Comparison of ENCODE assay signal across 19 cellular contexts in the genomic region with DNA sequence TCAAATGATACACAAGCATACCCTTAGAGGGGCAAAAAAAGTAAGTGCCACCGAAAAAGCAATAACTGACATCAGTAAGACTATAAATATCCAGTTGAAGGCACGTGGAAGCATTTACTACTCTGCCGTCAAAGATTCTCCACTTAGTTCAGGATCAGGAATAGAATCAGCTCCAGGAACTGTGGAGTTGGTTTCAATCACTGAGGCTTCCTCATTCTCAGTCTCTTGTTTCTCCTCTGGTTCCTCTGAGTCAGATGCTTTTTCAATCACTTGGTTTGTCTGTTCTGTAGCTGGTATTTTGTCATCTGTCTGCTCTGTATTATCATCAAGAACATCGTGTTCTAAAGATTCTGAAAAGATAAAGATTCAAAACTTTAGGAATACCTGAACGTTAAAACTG.
DNase-seq lines count a peak whose midpoint lies in the region; ATAC-seq and TF ChIP-seq lines count a peak whose summit lies in the region.
"Had no signal": no experiment of that assay in that cellular context is flagged by ENCODE, and none has a peak within 500 bp of the region (broad histone marks: within the 10 kb centered on the region; RNA-seq: fewer than 3 reads in every experiment).

No MANE protein-coding gene starts in this region.

- H3K27me3 ChIP-seq in BJ (ENCODE audit: control insufficient read depth, insufficient read depth, low read length) (no peaks in the 10 kb centered on the region), parathyroid adenoma (ENCODE audit: control insufficient read depth, insufficient read depth, low read length) (no peaks in the 10 kb centered on the region)
- H3K27me3 ChIP-seq: colonic mucosa, esophagus muscularis mucosa, tibial artery had no signal

- no peak overlapping the region for H3K27ac Mint-ChIP-seq in activated T-cell treated with anti-CD3 and anti-CD28 coated beads, Interleukin-2, amount 50 U/mL, for 72 hours
- H3K27ac Mint-ChIP-seq: activated naive CD8-positive, alpha-beta T cell treated with anti-CD3 and anti-CD28 coated beads, Interleukin-2, amount 10 ng/mL, durations not matched to agents 7 days and 5 days; T-helper 17 cell had no signal

- H3K79me2 ChIP-seq in parathyroid adenoma, result no peaks in the 10 kb centered on the region

- H3K36me3 Mint-ChIP-seq in activated T-cell treated with anti-CD3 and anti-CD28 coated beads, Interleukin-2, amount 50 U/mL, for 72 hours (ENCODE audit: insufficient read depth in 2 of 2), result peaks cover 1 to 3% of the 10 kb centered on the region in 2 donors

- H3K9ac ChIP-seq in parathyroid adenoma, result no peak overlapping the region

- CTCF ChIA-PET in BJ (lab: Yijun Ruan, JAX), result no interaction called here

- peak overlapping the region; percentile 23 for H3K4me2 ChIP-seq in parathyroid adenoma (ENCODE audit: low read length)

- peak; percentile 5 for DNase-seq in BJ (ENCODE audit: low read depth)
- peak; percentile 46 for DNase-seq in MV-4-11 (lab: John Stamatoyannopoulos, UW)
- peak; percentile 68 for DNase-seq in fibroblast of gingiva (ENCODE audit: low read depth)
- no peak for DNase-seq in activated T-cell treated with anti-CD3 and anti-CD28 coated beads, Interleukin-2, amount 50 U/mL, for 72 hours
- no peak for DNase-seq in T-helper 1 cell
- DNase-seq: activated CD4-positive, alpha-beta T cell treated with anti-CD3 and anti-CD28 coated beads for 1 hour; activated naive CD8-positive, alpha-beta T cell treated with anti-CD3 and anti-CD28 coated beads, Interleukin-2, amount 10 ng/mL, durations not matched to agents 7 days and 5 days; colonic mucosa; NCI-H1105 treated with DMSO at 0.1 percent for 48 hours; NCI-H446 treated with DMSO at 0.1 percent for 48 hours; posterior cingulate gyrus; stimulated activated CD4-positive, alpha-beta T cell treated with anti-CD3 and anti-CD28 coated beads, Interleukin-2, amount 100 ng/mL, for 24 hours; T-helper 17 cell; tibial artery had no signal

- no peak overlapping the region for H3K27ac ChIP-seq in parathyroid adenoma
- H3K27ac ChIP-seq: C4-2B, colonic mucosa, esophagus muscularis mucosa had no signal

- no peak for TF ChIP-seq CTCF in BJ (IDR thresholded peaks at IDR 0.05; ENCODE audit: insufficient read depth, low read depth, low read length)
- TF ChIP-seq CTCF in parathyroid adenoma (IDR thresholded peaks at IDR 0.05), result no peak

- H3K36me3 ChIP-seq in BJ (ENCODE audit: control insufficient read depth, insufficient read depth, low read length) (no peaks in the 10 kb centered on the region), parathyroid adenoma (ENCODE audit: control insufficient read depth, insufficient read depth, low read length) (peaks cover 4% of the 10 kb centered on the region)
- H3K36me3 ChIP-seq: colonic mucosa had no signal

- H3K9me3 ChIP-seq in parathyroid adenoma (ENCODE audit: control insufficient read depth, low read length), result no peaks in the 10 kb centered on the region
- H3K9me3 ChIP-seq: colonic mucosa, esophagus muscularis mucosa, tibial artery had no signal

- ATAC-seq in HG03442 (IDR thresholded peaks at IDR 0.05; ENCODE audit: unreplicated experiment) (no peak), GM21737 (IDR thresholded peaks at IDR 0.05; ENCODE audit: unreplicated experiment) (no peak)
- ATAC-seq in activated T-cell treated with anti-CD3 and anti-CD28 coated beads, Interleukin-2, amount 50 U/mL, for 72 hours (replicated peaks in 1 of 2), result no peak
- ATAC-seq: T-helper 17 cell had no signal

- POLR2A ChIA-PET in BJ (lab: Charles Lee), result interaction anchor here (0.5 kb wide), 1 partner anchor 36 kb away, joined by 4 read pairs; no protein-coding TSS in a partner anchor

- no peaks in the 10 kb centered on the region for H3K27me3 Mint-ChIP-seq in activated T-cell treated with anti-CD3 and anti-CD28 coated beads, Interleukin-2, amount 50 U/mL, for 72 hours (ENCODE audit: low read depth)
- H3K27me3 Mint-ChIP-seq: activated naive CD8-positive, alpha-beta T cell treated with anti-CD3 and anti-CD28 coated beads, Interleukin-2, amount 10 ng/mL, durations not matched to agents 7 days and 5 days; T-helper 17 cell had no signal

- no peak overlapping the region for H2AFZ ChIP-seq in parathyroid adenoma

- H3K4me1 ChIP-seq in parathyroid adenoma, result no peaks in the 10 kb centered on the region
- H3K4me1 ChIP-seq: colonic mucosa, esophagus muscularis mucosa had no signal

- H3K4me1 Mint-ChIP-seq in activated T-cell treated with anti-CD3 and anti-CD28 coated beads, Interleukin-2, amount 50 U/mL, for 72 hours (ENCODE audit: low read depth), result no peaks in the 10 kb centered on the region
- H3K4me1 Mint-ChIP-seq: T-helper 17 cell had no signal

- no peak overlapping the region for H3K4me3 Mint-ChIP-seq in activated T-cell treated with anti-CD3 and anti-CD28 coated beads, Interleukin-2, amount 50 U/mL, for 72 hours
- H3K4me3 Mint-ChIP-seq: activated naive CD8-positive, alpha-beta T cell treated with anti-CD3 and anti-CD28 coated beads, Interleukin-2, amount 10 ng/mL, durations not matched to agents 7 days and 5 days; T-helper 17 cell had no signal

- no peak overlapping the region for H3K4me3 ChIP-seq in BJ (ENCODE audit: low read depth, low read length)
- H3K4me3 ChIP-seq in parathyroid adenoma (ENCODE audit: low read depth, low read length), result no peak overlapping the region
- H3K4me3 ChIP-seq: colonic mucosa, esophagus muscularis mucosa, tibial artery had no signal

- H3K9me3 Mint-ChIP-seq in activated T-cell treated with anti-CD3 and anti-CD28 coated beads, Interleukin-2, amount 50 U/mL, for 72 hours, result no peaks in the 10 kb centered on the region
- H3K9me3 Mint-ChIP-seq: activated naive CD8-positive, alpha-beta T cell treated with anti-CD3 and anti-CD28 coated beads, Interleukin-2, amount 10 ng/mL, durations not matched to agents 7 days and 5 days had no signal

Comparison
In these comparisons a context has a peak if more than half of its experiments do, and no peak if none do; other contexts are left out.
1. DNase-seq: peak in BJ (single experiment), MV-4-11 (single experiment) and fibroblast of gingiva (single experiment); none in activated T-cell treated with anti-CD3 and anti-CD28 coated beads, Interleukin-2, amount 50 U/mL, for 72 hours (0 of 2) and T-helper 1 cell (0 of 5).